27 cellular contexts compared by ENCODE assay signal in genomic region chr10:16653223-16653622, GRCh38.
DNase-seq lines count a peak whose midpoint lies in the region; ATAC-seq, FAIRE-seq and TF ChIP-seq lines count a peak whose summit lies in the region.
"Had no signal": no experiment of that assay in that cellular context is flagged by ENCODE, and none has a peak within 500 bp of the region (broad histone marks: within the 10 kb centered on the region; RNA-seq: fewer than 3 reads in every experiment).

No MANE protein-coding gene starts in this region.

- no peak for DNase-seq in activated CD4-positive, alpha-beta T cell treated with anti-CD3 and anti-CD28 coated beads, Interleukin-2, amount 10 ng/mL, durations not matched to agents 24 days and 14 days
- no peak for DNase-seq in activated CD4-positive, alpha-beta T cell treated with anti-CD3 and anti-CD28 coated beads, Interleukin-2, amount 50 U/mL, for 4 hours
- DNase-seq in fibroblast of mammary gland (ENCODE audit: low read depth) (peak; percentile 2), pancreas (no peak), NCI-H1417 (lab: John Stamatoyannopoulos, UW) (no peak), H54 (ENCODE audit: insufficient read length, low spot score) (no peak)
- DNase-seq: activated naive CD4-positive, alpha-beta T cell treated with anti-CD3 and anti-CD28 coated beads, Interleukin-2, amount 50 U/mL, for 16 hours; BE2C; Caco-2; effector CD4-positive, alpha-beta T cell; HCEC 1CT; mesenchymal stem cell; naive B cell; NCI-H1694; NCI-H2227 treated with DMSO at 0.1 percent for 48 hours; NCI-H774; OCI-M1; right cardiac atrium; Right ventricle myocardium superior; stimulated activated CD4-positive, alpha-beta T cell treated with anti-CD3 and anti-CD28 coated beads, Interleukin-12 subunit alpha, Interleukin-12 subunit beta, amount 100 ng/mL, for 4 hours; stimulated activated CD8-positive, alpha-beta memory T cell treated with anti-CD3 and anti-CD28 coated beads, Interleukin-4, amount 100 ng/mL, for 48 hours; T-cell had no signal

- no peaks in the 10 kb centered on the region for H3K9me3 ChIP-seq in pancreas
- H3K9me3 ChIP-seq: BE2C, Caco-2 had no signal

- H3K36me3 ChIP-seq in pancreas: no peaks in the 10 kb centered on the region
- H3K36me3 ChIP-seq: BE2C had no signal

- FAIRE-seq in pancreas (lab: Jason Lieb, UNC) (no peak), H54 (lab: Jason Lieb, UNC) (no peak)
- FAIRE-seq: A204.1, HTR-8/SVneo had no signal

- peaks cover 2% of the 10 kb centered on the region for H3K36me3 Mint-ChIP-seq in activated CD4-positive, alpha-beta T cell treated with anti-CD3 and anti-CD28 coated beads, Interleukin-2, amount 10 ng/mL, durations not matched to agents 24 days and 14 days (ENCODE audit: low read depth)
- H3K36me3 Mint-ChIP-seq: naive B cell had no signal

- TF ChIP-seq CTCF in fibroblast of mammary gland (conservative IDR thresholded peaks at IDR 0.05; ENCODE audit: control insufficient read depth, insufficient read depth, low read depth, low read length) (no peak), pancreas (IDR thresholded peaks at IDR 0.05) (no peak)

- no peaks in the 10 kb centered on the region for H3K9me3 Mint-ChIP-seq in activated CD4-positive, alpha-beta T cell treated with anti-CD3 and anti-CD28 coated beads, Interleukin-2, amount 10 ng/mL, durations not matched to agents 24 days and 14 days
- H3K9me3 Mint-ChIP-seq: T-cell had no signal

- H3K27ac ChIP-seq in pancreas: no peak overlapping the region
- H3K27ac ChIP-seq: KMS-11 had no signal

- no peaks in the 10 kb centered on the region for H3K27me3 ChIP-seq in pancreas
- H3K27me3 ChIP-seq: BE2C had no signal

- ATAC-seq in GM18907 (IDR thresholded peaks at IDR 0.05; ENCODE audit: unreplicated experiment): peak; percentile 58
- peak; percentile 72 for ATAC-seq in HG02798 (IDR thresholded peaks at IDR 0.05; ENCODE audit: poor library complexity, unreplicated experiment)
- ATAC-seq in pancreas: no peak
- ATAC-seq: right cardiac atrium, T-cell had no signal

- H3K4me3 ChIP-seq in fibroblast of mammary gland (ENCODE audit: control insufficient read depth, low read depth, low read length): no peak overlapping the region
- no peak overlapping the region for H3K4me3 ChIP-seq in pancreas

- H3K27ac Mint-ChIP-seq in activated CD4-positive, alpha-beta T cell treated with anti-CD3 and anti-CD28 coated beads, Interleukin-2, amount 10 ng/mL, durations not matched to agents 24 days and 14 days: peak overlapping the region; percentile 17
- H3K27ac Mint-ChIP-seq: naive B cell, T-cell had no signal

- H3K27me3 Mint-ChIP-seq in activated CD4-positive, alpha-beta T cell treated with anti-CD3 and anti-CD28 coated beads, Interleukin-2, amount 10 ng/mL, durations not matched to agents 24 days and 14 days: no peaks in the 10 kb centered on the region
- H3K27me3 Mint-ChIP-seq: naive B cell, T-cell had no signal

- intact Hi-C loops in activated CD4-positive, alpha-beta T cell treated with anti-CD3 and anti-CD28 coated beads, Interleukin-2, amount 10 ng/mL, durations not matched to agents 24 days and 14 days (cut with micrococcal nuclease): loop anchor here (5.0 kb wide), 1 partner anchor 124 kb away; no protein-coding TSS in a partner anchor
- intact Hi-C loops in pancreas (cut with DNase I): no loop called here

- H3K4me1 ChIP-seq in pancreas: no peaks in the 10 kb centered on the region
- H3K4me1 ChIP-seq: Caco-2 had no signal

- H3K4me3 Mint-ChIP-seq in activated CD4-positive, alpha-beta T cell treated with anti-CD3 and anti-CD28 coated beads, Interleukin-2, amount 10 ng/mL, durations not matched to agents 24 days and 14 days: no peak overlapping the region
- H3K4me3 Mint-ChIP-seq: naive B cell, T-cell had no signal

- WGBS in pancreas, 2 donors: 90 to 94% methylated on average over 4 of the region's 4 CpGs

- no peak for TF ChIP-seq POLR2A in H54 (IDR thresholded peaks at IDR 0.05; ENCODE audit: low read depth, low read length)

- H3K4me1 Mint-ChIP-seq in activated CD4-positive, alpha-beta T cell treated with anti-CD3 and anti-CD28 coated beads, Interleukin-2, amount 10 ng/mL, durations not matched to agents 24 days and 14 days: peaks cover 11% of the 10 kb centered on the region
- H3K4me1 Mint-ChIP-seq: naive B cell had no signal

Comparison
In these comparisons a context has a peak if more than half of its experiments do, and no peak if none do; other contexts are left out.
1. ATAC-seq: peak in GM18907 (single experiment) and HG02798 (single experiment); none in pancreas (0 of 4).